ENCODE assay signal across 11 cellular contexts in the genomic region with DNA sequence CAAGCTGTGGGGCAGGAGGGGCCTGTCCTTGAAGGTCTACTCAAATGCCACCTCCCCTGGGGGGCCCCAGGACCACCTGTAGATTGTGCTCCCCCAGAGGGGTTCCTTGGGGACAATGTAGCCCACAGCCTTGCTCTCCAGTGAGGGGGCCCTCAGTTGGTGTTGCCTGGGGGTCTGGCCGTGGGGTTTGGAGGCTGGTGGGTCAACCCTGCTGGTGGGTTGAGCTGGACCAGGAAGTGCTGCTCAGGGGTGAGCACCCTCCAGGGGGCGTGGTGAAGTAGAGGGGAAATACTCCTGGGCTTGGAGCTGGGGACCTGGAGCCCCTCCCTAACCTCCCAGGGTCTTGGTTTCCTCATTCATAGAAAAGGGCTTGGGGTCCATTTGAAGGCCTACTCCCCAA.
"Had no signal": no experiment of that assay in that cellular context is flagged by ENCODE, and none has a peak within 500 bp of the region (broad histone marks: within the 10 kb centered on the region; RNA-seq: fewer than 3 reads in every experiment).

No MANE protein-coding gene starts in this region.

- H3K36me3 Mint-ChIP-seq: immature natural killer cell; natural killer cell; stimulated activated effector memory CD8-positive, alpha-beta T cell treated with anti-CD3 and anti-CD28 coated beads, Interleukin-12 subunit alpha, Interleukin-12 subunit beta, amount 100 ng/mL, for 72 hours had no signal

- H3K9me3 ChIP-seq: tibial artery had no signal

- H3K9me3 Mint-ChIP-seq: activated T-helper 1 cell treated with anti-CD3 and anti-CD28 coated beads, Interleukin-12 subunit alpha, Interleukin-12 subunit beta, Interleukin-2, Interleukin-4 antibody, amounts not matched to agents 30 ng/mL and 10 ng/mL and 1 ng/mL, durations not matched to agents 14 hours and 24 hours and 36 hours; dendritic cell treated with granulocyte-macrophage colony-stimulating factor and Interleukin-4, amounts not matched to agents 40 ng/mL and 50 ng/mL, for 4 days; immature natural killer cell; natural killer cell; stimulated activated effector memory CD8-positive, alpha-beta T cell treated with anti-CD3 and anti-CD28 coated beads, Interleukin-12 subunit alpha, Interleukin-12 subunit beta, amount 100 ng/mL, for 72 hours had no signal

- H3K4me1 ChIP-seq: tibial artery had no signal

- H3K4me3 Mint-ChIP-seq: activated T-helper 1 cell treated with anti-CD3 and anti-CD28 coated beads, Interleukin-12 subunit alpha, Interleukin-12 subunit beta, Interleukin-2, Interleukin-4 antibody, amounts not matched to agents 30 ng/mL and 10 ng/mL and 1 ng/mL, durations not matched to agents 14 hours and 24 hours and 36 hours; dendritic cell treated with granulocyte-macrophage colony-stimulating factor and Interleukin-4, amounts not matched to agents 40 ng/mL and 50 ng/mL, for 4 days; immature natural killer cell; natural killer cell; stimulated activated effector memory CD8-positive, alpha-beta T cell treated with anti-CD3 and anti-CD28 coated beads, Interleukin-12 subunit alpha, Interleukin-12 subunit beta, amount 100 ng/mL, for 72 hours had no signal

- H3K4me1 Mint-ChIP-seq: immature natural killer cell; natural killer cell; stimulated activated effector memory CD8-positive, alpha-beta T cell treated with anti-CD3 and anti-CD28 coated beads, Interleukin-12 subunit alpha, Interleukin-12 subunit beta, amount 100 ng/mL, for 72 hours had no signal

- H3K36me3 ChIP-seq: tibial artery had no signal

- DNase-seq: activated CD4-positive, alpha-beta T cell treated with anti-CD3 and anti-CD28 coated beads, Interleukin-2, amount 50 U/mL, for 48 hours; activated naive CD4-positive, alpha-beta T cell treated with Interleukin-2 at 50 U/mL for 16 hours; immature natural killer cell; left cardiac atrium; natural killer cell; right cardiac atrium; tibial artery had no signal

- H3K27ac Mint-ChIP-seq: activated T-helper 1 cell treated with anti-CD3 and anti-CD28 coated beads, Interleukin-12 subunit alpha, Interleukin-12 subunit beta, Interleukin-2, Interleukin-4 antibody, amounts not matched to agents 30 ng/mL and 10 ng/mL and 1 ng/mL, durations not matched to agents 14 hours and 24 hours and 36 hours; dendritic cell treated with granulocyte-macrophage colony-stimulating factor and Interleukin-4, amounts not matched to agents 40 ng/mL and 50 ng/mL, for 4 days; immature natural killer cell; natural killer cell; progenitor cell of endocrine pancreas; stimulated activated effector memory CD8-positive, alpha-beta T cell treated with anti-CD3 and anti-CD28 coated beads, Interleukin-12 subunit alpha, Interleukin-12 subunit beta, amount 100 ng/mL, for 72 hours had no signal

- H3K27ac ChIP-seq: tibial artery had no signal

- H3K4me3 ChIP-seq: tibial artery had no signal
